16 cellular contexts compared by ENCODE assay signal in the genomic region with DNA sequence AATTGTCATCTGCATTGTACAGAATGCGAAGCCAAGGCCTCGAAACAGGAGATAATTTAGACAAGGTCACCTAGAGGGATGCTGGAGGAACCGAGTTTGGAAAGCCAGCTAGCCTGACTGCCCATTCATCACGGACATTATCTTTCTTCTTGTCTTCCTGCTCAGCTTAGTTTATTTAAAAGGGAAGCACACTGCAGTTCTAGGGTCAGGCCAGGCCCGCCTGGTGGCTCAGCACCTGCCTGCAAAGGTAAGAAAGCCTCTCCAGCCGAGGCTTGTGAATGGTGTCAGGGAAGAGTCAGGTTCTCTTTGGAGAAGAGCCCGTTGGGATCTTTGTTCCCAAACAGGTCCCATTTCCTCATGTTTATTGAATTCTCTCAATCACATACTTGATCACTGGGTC.
"Had no signal": no experiment of that assay in that cellular context is flagged by ENCODE, and none has a peak within 500 bp of the region (broad histone marks: within the 10 kb centered on the region; RNA-seq: fewer than 3 reads in every experiment).

No MANE protein-coding gene starts in this region.

- H3K36me3 ChIP-seq: breast epithelium, left lung, right atrium auricular region, thoracic aorta had no signal

- H3K27ac ChIP-seq: left lung had no signal

- H3K9me3 Mint-ChIP-seq: activated T-cell treated with anti-CD3 and anti-CD28 coated beads, Interleukin-2, amount 50 U/mL, for 4 hours had no signal

- H3K4me1 ChIP-seq: breast epithelium, left lung had no signal

- H3K4me3 ChIP-seq: breast epithelium, left lung, right atrium auricular region, thoracic aorta had no signal

- H3K4me3 Mint-ChIP-seq: activated T-cell treated with anti-CD3 and anti-CD28 coated beads, Interleukin-2, amount 50 U/mL, for 4 hours; stimulated activated naive CD8-positive, alpha-beta T cell treated with anti-CD3 and anti-CD28 coated beads, Interleukin-15, Interleukin-2, amounts not matched to agents 100 ng/mL and 50 ng/mL, for 24 hours had no signal

- H3K27ac Mint-ChIP-seq: stimulated activated naive CD8-positive, alpha-beta T cell treated with anti-CD3 and anti-CD28 coated beads, Interleukin-15, Interleukin-2, amounts not matched to agents 100 ng/mL and 50 ng/mL, for 24 hours had no signal

- H3K27me3 ChIP-seq: breast epithelium, left lung, right atrium auricular region had no signal

- ATAC-seq: activated T-cell treated with anti-CD3 and anti-CD28 coated beads, Interleukin-2, amount 50 U/mL, for 4 hours; left lung had no signal

- DNase-seq: activated CD4-positive, alpha-beta T cell treated with anti-CD3 and anti-CD28 coated beads, Interleukin-2, amount 50 U/mL, for 1 hour; activated CD4-positive, CD25-positive, alpha-beta regulatory T cell treated with anti-CD3 and anti-CD28 coated beads, Interleukin-2, amount 50 U/mL, for 72 hours; activated CD8-positive, alpha-beta memory T cell treated with anti-CD3 and anti-CD28 coated beads, Interleukin-2, amount 50 U/mL, for 4 hours; activated naive CD4-positive, alpha-beta T cell treated with anti-CD3 and anti-CD28 coated beads, Interleukin-2, amount 50 U/mL, for 16 hours; activated T-cell treated with anti-CD3 and anti-CD28 coated beads, Interleukin-2, amount 50 U/mL, for 4 hours; effector CD8-positive, alpha-beta T cell; glutamatergic neuron; left lung; mammary epithelial cell; small intestine; stimulated activated CD4-positive, alpha-beta T cell treated with anti-CD3 and anti-CD28 coated beads, Interleukin-15, amount 100 ng/mL, for 24 hours; stimulated activated CD4-positive, alpha-beta T cell treated with anti-CD3 and anti-CD28 coated beads, Interleukin-2, amount 100 ng/mL, for 48 hours had no signal

- H3K9me3 ChIP-seq: breast epithelium, left lung, right atrium auricular region, thoracic aorta had no signal
